29 cellular contexts compared by ENCODE assay signal in genomic region chr2:173955867-173956266, GRCh38.
A peak's percentile ranks its signal among the peaks of the same experiment; 100 is the strongest.
DNase-seq lines count a peak whose midpoint lies in the region; ATAC-seq, FAIRE-seq and TF ChIP-seq lines count a peak whose summit lies in the region.
"Had no signal": no experiment of that assay in that cellular context is flagged by ENCODE, and none has a peak within 500 bp of the region (broad histone marks: within the 10 kb centered on the region; RNA-seq: fewer than 3 reads in every experiment).

No MANE protein-coding gene starts in this region.

- DNase-seq in T-helper 1 cell (no peak), H54 (ENCODE audit: insufficient read length, low spot score) (no peak), nephron progenitor cell (no peak), retina (no peak)
- DNase-seq in central memory CD8-positive, alpha-beta T cell (ENCODE audit: low spot score in 2 of 2), result no peak
- DNase-seq: activated CD4-positive, alpha-beta T cell treated with anti-CD3 and anti-CD28 coated beads for 48 hours; activated effector memory CD4-positive, alpha-beta T cell treated with Interleukin-2 at 50 U/mL for 16 hours; DMS 273 treated with DMSO at 0.1 percent for 48 hours; effector CD8-positive, alpha-beta T cell; erythroblast; islet precursor cell; left ventricle myocardium inferior; mesendoderm; NCI-H1436 treated with DMSO at 0.1 percent for 48 hours; NCI-H748 treated with DMSO at 0.1 percent for 48 hours; SHP77; stimulated activated CD4-positive, alpha-beta T cell treated with anti-CD3 and anti-CD28 coated beads, Interleukin-15, amount 100 ng/mL, for 24 hours; T1000; upper lobe of left lung; WERI-Rb-1 had no signal

- TF ChIP-seq CTCF in nephron progenitor cell (IDR thresholded peaks at IDR 0.05), result no peak

- H3K9me3 Mint-ChIP-seq in T-helper 1 cell treated with Interleukin-12 subunit alpha and Interleukin-12 subunit beta and Interleukin-4 antibody, amounts not matched to agents 30 μg/mL and 1 μg/mL, for 36 hours, result no peaks in the 10 kb centered on the region
- no peaks in the 10 kb centered on the region for H3K9me3 Mint-ChIP-seq in central memory CD8-positive, alpha-beta T cell
- H3K9me3 Mint-ChIP-seq in nephron progenitor cell, result peaks cover 38% of the 10 kb centered on the region
- H3K9me3 Mint-ChIP-seq: stimulated activated effector memory CD8-positive, alpha-beta T cell treated with anti-CD3 and anti-CD28 coated beads, Interleukin-12 subunit alpha, Interleukin-12 subunit beta, amount 100 ng/mL, for 72 hours had no signal

- no peaks in the 10 kb centered on the region for H3K27me3 Mint-ChIP-seq in T-helper 1 cell treated with Interleukin-12 subunit alpha and Interleukin-12 subunit beta and Interleukin-4 antibody, amounts not matched to agents 30 μg/mL and 1 μg/mL, for 36 hours (ENCODE audit: low read depth)
- no peaks in the 10 kb centered on the region for H3K27me3 Mint-ChIP-seq in central memory CD8-positive, alpha-beta T cell
- H3K27me3 Mint-ChIP-seq in nephron progenitor cell (ENCODE audit: low read depth, poor library complexity), result peaks cover 3% of the 10 kb centered on the region

- no peak for TF ChIP-seq POLR2A in H54 (IDR thresholded peaks at IDR 0.05; ENCODE audit: low read depth, low read length)

- no peak for ATAC-seq in central memory CD8-positive, alpha-beta T cell (replicated peaks; ENCODE audit: extremely low read depth, poor library complexity, severe bottlenecking)
- ATAC-seq in HG02798 (IDR thresholded peaks at IDR 0.05; ENCODE audit: poor library complexity, unreplicated experiment) (no peak), HG02885 (IDR thresholded peaks at IDR 0.05; ENCODE audit: poor library complexity, unreplicated experiment) (no peak)
- ATAC-seq: Panc1; stimulated activated effector memory CD8-positive, alpha-beta T cell treated with anti-CD3 and anti-CD28 coated beads, Interleukin-12 subunit alpha, Interleukin-12 subunit beta, amount 100 ng/mL, for 72 hours had no signal

- H3K36me3 Mint-ChIP-seq in T-helper 1 cell treated with Interleukin-12 subunit alpha and Interleukin-12 subunit beta and Interleukin-4 antibody, amounts not matched to agents 30 μg/mL and 1 μg/mL, for 36 hours (ENCODE audit: low read depth), result peaks cover 65% of the 10 kb centered on the region
- peaks cover 55% of the 10 kb centered on the region for H3K36me3 Mint-ChIP-seq in central memory CD8-positive, alpha-beta T cell (ENCODE audit: insufficient read depth)
- H3K36me3 Mint-ChIP-seq in nephron progenitor cell (ENCODE audit: low read depth), result peaks cover 95% of the 10 kb centered on the region

- peak overlapping the region; percentile 19 for H3K27ac Mint-ChIP-seq in T-helper 1 cell treated with Interleukin-12 subunit alpha and Interleukin-12 subunit beta and Interleukin-4 antibody, amounts not matched to agents 30 μg/mL and 1 μg/mL, for 36 hours
- no peak overlapping the region for H3K27ac Mint-ChIP-seq in central memory CD8-positive, alpha-beta T cell (ENCODE audit: low read depth)
- peak overlapping the region; percentile 9 for H3K27ac Mint-ChIP-seq in nephron progenitor cell
- H3K27ac Mint-ChIP-seq: stimulated activated effector memory CD8-positive, alpha-beta T cell treated with anti-CD3 and anti-CD28 coated beads, Interleukin-12 subunit alpha, Interleukin-12 subunit beta, amount 100 ng/mL, for 72 hours had no signal

- no peak overlapping the region for H3K4me3 Mint-ChIP-seq in T-helper 1 cell treated with Interleukin-12 subunit alpha and Interleukin-12 subunit beta and Interleukin-4 antibody, amounts not matched to agents 30 μg/mL and 1 μg/mL, for 36 hours
- peak overlapping the region; percentile 41 for H3K4me3 Mint-ChIP-seq in central memory CD8-positive, alpha-beta T cell
- no peak overlapping the region for H3K4me3 Mint-ChIP-seq in nephron progenitor cell
- H3K4me3 Mint-ChIP-seq: stimulated activated effector memory CD8-positive, alpha-beta T cell treated with anti-CD3 and anti-CD28 coated beads, Interleukin-12 subunit alpha, Interleukin-12 subunit beta, amount 100 ng/mL, for 72 hours had no signal

- peak; percentile 80 for FAIRE-seq in H54 (lab: Jason Lieb, UNC)
- FAIRE-seq: astrocyte, GM12878, GM19239, H1 had no signal

- peaks cover 63% of the 10 kb centered on the region for H3K4me1 Mint-ChIP-seq in T-helper 1 cell treated with Interleukin-12 subunit alpha and Interleukin-12 subunit beta and Interleukin-4 antibody, amounts not matched to agents 30 μg/mL and 1 μg/mL, for 36 hours (ENCODE audit: low read depth)
- H3K4me1 Mint-ChIP-seq in central memory CD8-positive, alpha-beta T cell, result peaks cover 89% of the 10 kb centered on the region
- H3K4me1 Mint-ChIP-seq in nephron progenitor cell, result peaks cover 40% of the 10 kb centered on the region
